Comparison of ENCODE assay signal across 15 cellular contexts in the genomic region with DNA sequence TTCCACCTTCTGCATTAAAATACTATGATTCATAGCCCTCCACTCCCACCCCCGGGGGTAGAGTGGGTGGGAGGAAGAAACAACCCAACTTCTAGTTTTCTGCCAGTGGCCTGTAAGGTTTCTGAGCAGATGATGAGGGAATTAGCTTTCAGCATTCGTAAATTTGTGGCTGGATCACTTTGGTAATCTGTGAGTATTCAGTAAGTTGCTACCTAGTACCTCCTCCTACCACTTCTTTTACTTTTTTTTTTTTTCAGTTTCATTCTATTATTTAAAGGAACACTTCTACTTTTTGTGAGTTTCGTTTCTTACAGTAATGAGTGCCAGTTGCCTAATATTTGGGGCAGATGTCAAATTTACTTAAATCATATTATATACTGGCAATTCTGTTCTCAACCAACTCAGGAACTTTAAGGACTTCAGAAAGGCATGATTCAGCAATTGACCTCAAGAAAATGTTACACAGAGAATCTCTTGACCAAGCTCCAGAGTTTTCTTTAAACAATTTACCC. TPM values are rescaled to one million over a fixed set of nuclear protein-coding genes. Genes with fewer than 3 reads are reported as not detected.
DNase-seq lines count a peak whose midpoint lies in the region; ATAC-seq, FAIRE-seq and TF ChIP-seq lines count a peak whose summit lies in the region.
"Had no signal": no experiment of that assay in that cellular context is flagged by ENCODE, and none has a peak within 500 bp of the region (broad histone marks: within the 10 kb centered on the region; RNA-seq: fewer than 3 reads in every experiment).

No MANE protein-coding gene starts in this region.

- CTCF ChIA-PET in MCF 10A (lab: Yijun Ruan, JAX) (interaction anchor here (0.7 to 1.0 kb wide), 2 partner anchors 40 to 55 kb away, joined by 3 to 6 read pairs; no protein-coding TSS in a partner anchor), HEK293T (lab: Yijun Ruan, JAX) (no interaction called here)

- H3K9me3 ChIP-seq in breast epithelium (no peaks in the 10 kb centered on the region), T-helper 17 cell (ENCODE audit: control insufficient read depth, low read length, poor library complexity, severe bottlenecking) (no peaks in the 10 kb centered on the region), keratinocyte (ENCODE audit: control insufficient read depth, low read depth, low read length) (no peaks in the 10 kb centered on the region), tibial artery (no peaks in the 10 kb centered on the region)
- H3K9me3 ChIP-seq: pancreas had no signal

- intact Hi-C loops in MCF 10A (cut with micrococcal nuclease) = no loop called here
- intact Hi-C loops in breast epithelium (cut with DNase I; ENCODE audit: low total_unique reads) = no loop called here
- intact Hi-C loops in tibial artery (cut with DNase I; ENCODE audit: low total_unique reads) = no loop called here

- H3K36me3 Mint-ChIP-seq in MCF 10A (ENCODE audit: insufficient read depth, unreplicated experiment) (peaks cover 6% of the 10 kb centered on the region), T-helper 17 cell (ENCODE audit: low read depth) (no peaks in the 10 kb centered on the region)

- H3K36me3 ChIP-seq in breast epithelium (no peaks in the 10 kb centered on the region), keratinocyte (ENCODE audit: control insufficient read depth in 2 of 2, extremely low read depth in 1 of 2, insufficient read depth in 2 of 2, low read length in 2 of 2) (no peaks in the 10 kb centered on the region), tibial artery (no peaks in the 10 kb centered on the region)
- H3K36me3 ChIP-seq: pancreas had no signal

- H3K27me3 Mint-ChIP-seq in MCF 10A (ENCODE audit: insufficient read depth, unreplicated experiment) (no peaks in the 10 kb centered on the region), T-helper 17 cell (peaks cover 5% of the 10 kb centered on the region)

- H3K9ac ChIP-seq in keratinocyte (ENCODE audit: control insufficient read depth, extremely low read depth, insufficient read depth, low read length) = no peak overlapping the region

- H3K4me3 Mint-ChIP-seq in MCF 10A (ENCODE audit: unreplicated experiment) = peak overlapping the region; percentile 44
- H3K4me3 Mint-ChIP-seq in T-helper 17 cell = no peak overlapping the region

- TF ChIP-seq CTCF in MCF 10A (IDR thresholded peaks at IDR 0.05; ENCODE audit: unreplicated experiment) (no peak), breast epithelium (IDR thresholded peaks at IDR 0.05) (no peak), keratinocyte (optimal IDR thresholded peaks at IDR 0.05 in 1 of 3, IDR thresholded peaks at IDR 0.05 in 1 of 3, conservative IDR thresholded peaks at IDR 0.05 in 1 of 3; ENCODE audit: extremely low read depth in 1 of 3, insufficient read depth in 2 of 3, low read length in 3 of 3) (no peak), tibial artery (IDR thresholded peaks at IDR 0.05) (no peak)

- no peak overlapping the region for H3K4me3 ChIP-seq in breast epithelium
- H3K4me3 ChIP-seq in keratinocyte (ENCODE audit: control insufficient read depth in 2 of 3, extremely low read depth in 1 of 3, insufficient read depth in 2 of 3, low read depth in 1 of 3, low read length in 3 of 3) = peak overlapping the region in 1 of 3 experiments; percentile 3
- H3K4me3 ChIP-seq in tibial artery = no peak overlapping the region
- H3K4me3 ChIP-seq: pancreas had no signal

- no peak for ATAC-seq in T-helper 17 cell

- FAIRE-seq in keratinocyte (lab: Jason Lieb, UNC) = no peak
- FAIRE-seq: pancreas had no signal

- H3K4me1 ChIP-seq in breast epithelium (no peaks in the 10 kb centered on the region), keratinocyte (ENCODE audit: control insufficient read depth, extremely low read depth, insufficient read depth, low read length) (peaks cover 12% of the 10 kb centered on the region), tibial artery (peaks cover 0 to 4% (median 0%) of the 10 kb centered on the region in 4 donors)
- H3K4me1 ChIP-seq: pancreas had no signal

- H3K27ac Mint-ChIP-seq in MCF 10A (ENCODE audit: low read depth, unreplicated experiment) (peak overlapping the region; percentile 55), T-helper 17 cell (peak overlapping the region; percentile 54)

- no peaks in the 10 kb centered on the region for H3K9me1 ChIP-seq in keratinocyte (ENCODE audit: control insufficient read depth, extremely low read depth, insufficient read depth, low read length)

- no peaks in the 10 kb centered on the region for H4K20me1 ChIP-seq in keratinocyte (ENCODE audit: control insufficient read depth, extremely low read depth, insufficient read depth, low read length)

- TF ChIP-seq POLR2A in breast epithelium (IDR thresholded peaks at IDR 0.05) = no peak

- H3K27ac ChIP-seq in breast epithelium (peak overlapping the region in 1 of 2 donors; percentile 21), keratinocyte (ENCODE audit: control insufficient read depth, insufficient read depth, low read length) (peak overlapping the region; percentile 1), tibial artery (peak overlapping the region in 1 of 2 donors; percentile 13)
- H3K27ac ChIP-seq: pancreas had no signal

- H3K27me3 ChIP-seq in breast epithelium (no peaks in the 10 kb centered on the region), keratinocyte (ENCODE audit: control insufficient read depth, extremely low read depth, insufficient read depth, low read length) (no peaks in the 10 kb centered on the region), tibial artery (no peaks in the 10 kb centered on the region)
- H3K27me3 ChIP-seq: pancreas had no signal

- peak; percentile 47 for DNase-seq in MCF 10A (ENCODE audit: unreplicated experiment)
- DNase-seq in breast epithelium (ENCODE audit: low spot score in 2 of 2) = no peak
- DNase-seq in T-helper 17 cell = no peak
- no peak for DNase-seq in keratinocyte (ENCODE audit: low read depth, low spot score)
- no peak for DNase-seq in NCI-H2171 treated with DMSO at 0.1 percent for 48 hours (lab: John Stamatoyannopoulos, UW)
- no peak for DNase-seq in tibial artery
- no peak for DNase-seq in GM19240 (ENCODE audit: insufficient read length, low spot score)
- no peak for DNase-seq in HEK293T (ENCODE audit: extremely low spot score)
- DNase-seq: ACHN; activated CD4-positive, alpha-beta T cell treated with anti-CD3 and anti-CD28 coated beads for 4 hours; cortex of kidney; NCI-H1417; NCI-H526; pancreas had no signal

- dilution Hi-C loops in keratinocyte (cut with MboI; ENCODE audit: extremely low pct_ligation_motif_present, low sequenced_read_pairs) = no loop called here

- BruUV-seq in MCF 10A (replicated peaks; lab: Mats Ljungman, UMichigan) = no TSS peak

- H2AFZ ChIP-seq in keratinocyte (ENCODE audit: control insufficient read depth, low read length) = peak overlapping the region; percentile 72

- H3K4me1 Mint-ChIP-seq in MCF 10A (ENCODE audit: insufficient read depth, unreplicated experiment) (peaks cover 17% of the 10 kb centered on the region), T-helper 17 cell (peaks cover 3% of the 10 kb centered on the region)

- POLR2A ChIA-PET in MCF 10A (lab: Yijun Ruan, JAX) = interaction anchor here (0.5 to 4.2 kb wide), 9 partner anchors 10 to 1365 kb away, joined by 3 to 22 read pairs (median 5); partner anchors contain the start of gene EMP1
- POLR2A ChIA-PET in HEK293T (lab: Yijun Ruan, JAX) = no interaction called here

- H3K4me2 ChIP-seq in keratinocyte (ENCODE audit: control insufficient read depth, extremely low read depth, insufficient read depth, low read depth, low read length) = peak overlapping the region; percentile 61

- H3K9me3 Mint-ChIP-seq in MCF 10A (ENCODE audit: unreplicated experiment) = no peaks in the 10 kb centered on the region

- no peaks in the 10 kb centered on the region for H3K79me2 ChIP-seq in keratinocyte (ENCODE audit: control insufficient read depth, insufficient read depth, low read length)

TF ChIP-seq in HEK293T, 16 proteins besides CTCF, POLR2A, EP300 and RAD21:
- TF ChIP-seq TARDBP (IDR thresholded peaks at IDR 0.05) = no peak
- no peak for TF ChIP-seq L3MBTL2 (conservative IDR thresholded peaks at IDR 0.05)
- TF ChIP-seq SP1 (IDR thresholded peaks at IDR 0.05) = no peak
- TF ChIP-seq BHLHE40 (IDR thresholded peaks at IDR 0.05; ENCODE audit: borderline replicate concordance) = no peak
- no peak for TF ChIP-seq ZNF384 (IDR thresholded peaks at IDR 0.05)
- TF ChIP-seq HDGF (IDR thresholded peaks at IDR 0.05; ENCODE audit: borderline replicate concordance) = no peak
- TF ChIP-seq LEF1 (IDR thresholded peaks at IDR 0.05; ENCODE audit: borderline replicate concordance) = no peak
- TF ChIP-seq FOXA1 (IDR thresholded peaks at IDR 0.05) = no peak
TF ChIP-seq in HEK293T: peak in this region for 0.

RNA-seq across cellular contexts. Expression of gene EMP1, which starts 42.4 kb away (rescaled TPM):
- 193 and 230 TPM in 2 replicates for total RNA-seq in MCF 10A (2022)
- total RNA-seq in breast epithelium = 100 to 1,000 TPM; 207 to 759 (median 444) TPM
- total RNA-seq in T-helper 17 cell = 10 to 100 TPM in 1 of 2 donors, 1 to 10 TPM in 1; 6.2 to 14.0 TPM
- 356 to 610 TPM (median 583 TPM) in 3 replicates for polyA plus RNA-seq in keratinocyte
- 96.0 TPM for polyA plus RNA-seq in keratinocyte (2011; ENCODE audit: low read depth)
- 120 and 273 TPM in 2 replicates for polyA plus RNA-seq in keratinocyte (2011; cell fraction: cytosol; rRNA removed)
- polyA plus RNA-seq in keratinocyte (2011; cell fraction: nucleus; rRNA removed) = 717 and 740 TPM in 2 replicates
- polyA plus RNA-seq in keratinocyte (2012; ENCODE audit: low replicate concordance) = 229 and 605 TPM in 2 replicates
- polyA minus RNA-seq in keratinocyte = 709 to 1,030 TPM (median 926 TPM) in 3 replicates
- 113 TPM for polyA minus RNA-seq in keratinocyte (2011; cell fraction: cytosol; rRNA and poly(A)+ RNA removed)
- polyA minus RNA-seq in keratinocyte (2011; cell fraction: nucleus; rRNA and poly(A)+ RNA removed) = 252 and 568 TPM in 2 replicates

RNA-seq across cellular contexts. Expression of gene GSG1, which starts 50.6 kb away (rescaled TPM):
- not detected in 2 replicates for total RNA-seq in MCF 10A (2022)
- total RNA-seq in breast epithelium = not detected
- total RNA-seq in T-helper 17 cell = not detected
- polyA plus RNA-seq in keratinocyte = 0.05 TPM in 1 of 3 replicates, not detected in the others
- not detected for polyA plus RNA-seq in keratinocyte (2011; ENCODE audit: low read depth)
- not detected in 2 replicates for polyA plus RNA-seq in keratinocyte (2011; cell fraction: cytosol; rRNA removed)
- not detected in 2 replicates for polyA plus RNA-seq in keratinocyte (2011; cell fraction: nucleus; rRNA removed)
- 0.14 and 0.16 TPM in 2 replicates for polyA plus RNA-seq in keratinocyte (2012; ENCODE audit: low replicate concordance)
- 0.46 TPM in 1 of 3 replicates, not detected in the others for polyA minus RNA-seq in keratinocyte
- not detected for polyA minus RNA-seq in keratinocyte (2011; cell fraction: cytosol; rRNA and poly(A)+ RNA removed)
- not detected in 2 replicates for polyA minus RNA-seq in keratinocyte (2011; cell fraction: nucleus; rRNA and poly(A)+ RNA removed)
- total RNA-seq: liver had no signal
- polyA plus RNA-seq: liver had no signal

Comparison
In these comparisons a context has a peak if more than half of its experiments do, and no peak if none do; other contexts are left out.
1. RNA of gene EMP1, which starts 42.4 kb away (total RNA-seq): 207 to 759 TPM in breast epithelium and 193 to 230 TPM in MCF 10A; 6.2 to 14.0 TPM in T-helper 17 cell; every median in the first group is over 10 times any median in the second.